In genomic region chr2:95584321-95584720, GRCh38 we compare ENCODE assay signal across 9 cellular contexts. TPM values are rescaled to one million over a fixed set of nuclear protein-coding genes. Genes with fewer than 3 reads are reported as not detected.
"Had no signal": no experiment of that assay in that cellular context is flagged by ENCODE, and none has a peak within 500 bp of the region (broad histone marks: within the 10 kb centered on the region; RNA-seq: fewer than 3 reads in every experiment).

No MANE protein-coding gene starts in this region.

RNA-seq across cellular contexts. Expression of gene TRIM43, which starts 7.5 kb away (rescaled TPM):
- total RNA-seq: activated B cell treated with CpG ODN at 0.5 μM for 24 hours; activated CD8-positive, alpha-beta T cell treated with anti-CD3 and anti-CD28 coated beads for 36 hours; activated T-cell treated with anti-CD3 and anti-CD28 coated beads, Interleukin-2, amount 50 U/mL, for 4 hours; chondrocyte; dermis blood vessel endothelial cell; esophagus squamous epithelium; fibroblast of lung; frontal cortex; T-helper 17 cell had no signal
